8 cellular contexts compared by ENCODE assay signal in genomic region chr19:17184381-17184841, GRCh38. TPM values are rescaled to one million over a fixed set of nuclear protein-coding genes. Genes with fewer than 3 reads are reported as not detected.
DNase-seq lines count a peak whose midpoint lies in the region; ATAC-seq and TF ChIP-seq lines count a peak whose summit lies in the region.

No MANE protein-coding gene starts in this region.

- H3K9me3 Mint-ChIP-seq in activated CD8-positive, alpha-beta memory T cell treated with anti-CD3 and anti-CD28 coated beads, Interleukin-2, amount 10 ng/mL, durations not matched to agents 7 days and 5 days (ENCODE audit: low read depth): no peaks in the 10 kb centered on the region
- H3K9me3 Mint-ChIP-seq in stimulated activated naive B cell treated with anti-CD40 and anti-IgM and Interleukin-4, amounts not matched to agents 10 μg/mL and 1 μg/mL and 100 μg/mL, for 72 hours: no peaks in the 10 kb centered on the region

- WGBS in prostate gland: 89% methylated on average over 12 of the region's 12 CpGs

- CTCF ChIA-PET in activated CD8-positive, alpha-beta memory T cell treated with anti-CD3 and anti-CD28 coated beads, Interleukin-2, amount 10 ng/mL, durations not matched to agents 7 days and 5 days (lab: Charles Lee): interaction anchor here (0.9 to 3.6 kb wide), 24 partner anchors 10 to 202 kb away, joined by 3 to 26 read pairs (median 4); partner anchors contain the start of genes HAUS8, MYO9B, OCEL1 and USE1

- H3K4me3 ChIP-seq in prostate gland: no peak overlapping the region

- no peaks in the 10 kb centered on the region for H3K27me3 ChIP-seq in prostate gland (replicated peaks; ENCODE audit: insufficient read depth)

- H3K4me1 ChIP-seq in prostate gland (replicated peaks): no peaks in the 10 kb centered on the region

- H3K36me3 ChIP-seq in prostate gland: peaks cover 0 to 3% of the 10 kb centered on the region in 2 donors

- H3K4me3 Mint-ChIP-seq in activated CD8-positive, alpha-beta memory T cell treated with anti-CD3 and anti-CD28 coated beads, Interleukin-2, amount 10 ng/mL, durations not matched to agents 7 days and 5 days: peak overlapping the region; percentile 77
- peak overlapping the region; percentile 82 to 83 for H3K4me3 Mint-ChIP-seq in stimulated activated naive B cell treated with anti-CD40 and anti-IgM and Interleukin-4, amounts not matched to agents 10 μg/mL and 1 μg/mL and 100 μg/mL, for 72 hours

- intact Hi-C loops in head of caudate nucleus (cut with DNase I): no loop called here
- intact Hi-C loops in prostate gland (cut with DNase I): no loop called here

- peaks cover 57% of the 10 kb centered on the region for H3K36me3 Mint-ChIP-seq in activated CD8-positive, alpha-beta memory T cell treated with anti-CD3 and anti-CD28 coated beads, Interleukin-2, amount 10 ng/mL, durations not matched to agents 7 days and 5 days
- peaks cover 38 to 53% of the 10 kb centered on the region in 2 donors for H3K36me3 Mint-ChIP-seq in stimulated activated naive B cell treated with anti-CD40 and anti-IgM and Interleukin-4, amounts not matched to agents 10 μg/mL and 1 μg/mL and 100 μg/mL, for 72 hours

- DNase-seq in KBM-7 (peak; percentile 7), left lobe of liver (ENCODE audit: low spot score) (no peak), NCI-H2227 (lab: John Stamatoyannopoulos, UW; ENCODE audit: unreplicated experiment) (no peak), head of caudate nucleus (no peak), LoVo (ENCODE audit: low spot score) (no peak), prostate gland (ENCODE audit: low spot score) (no peak)
- peak; percentile 91 for DNase-seq in activated CD8-positive, alpha-beta memory T cell treated with anti-CD3 and anti-CD28 coated beads, Interleukin-2, amount 10 ng/mL, durations not matched to agents 7 days and 5 days
- DNase-seq in stimulated activated naive B cell treated with anti-CD40 and anti-IgM and Interleukin-4, amounts not matched to agents 10 μg/mL and 1 μg/mL and 100 μg/mL, for 72 hours: peak; percentile 28

- TF ChIP-seq POLR2A in prostate gland (IDR thresholded peaks at IDR 0.05): no peak

- H3K27ac ChIP-seq in prostate gland: no peak overlapping the region

- no peaks in the 10 kb centered on the region for H3K27me3 Mint-ChIP-seq in activated CD8-positive, alpha-beta memory T cell treated with anti-CD3 and anti-CD28 coated beads, Interleukin-2, amount 10 ng/mL, durations not matched to agents 7 days and 5 days
- H3K27me3 Mint-ChIP-seq in stimulated activated naive B cell treated with anti-CD40 and anti-IgM and Interleukin-4, amounts not matched to agents 10 μg/mL and 1 μg/mL and 100 μg/mL, for 72 hours: no peaks in the 10 kb centered on the region

- ATAC-seq in activated CD8-positive, alpha-beta memory T cell treated with anti-CD3 and anti-CD28 coated beads, Interleukin-2, amount 10 ng/mL, durations not matched to agents 7 days and 5 days: peak; percentile 89
- ATAC-seq in left lobe of liver: peak; percentile 30
- peak; percentile 61 to 64 for ATAC-seq in stimulated activated naive B cell treated with anti-CD40 and anti-IgM and Interleukin-4, amounts not matched to agents 10 μg/mL and 1 μg/mL and 100 μg/mL, for 72 hours (replicated peaks)

- in situ Hi-C loops in KBM-7 (cut with MboI; ENCODE audit: low pct_unique_long_range_greater_than_20kb, low sequenced_read_pairs): no loop called here

- no peaks in the 10 kb centered on the region for H3K9me3 ChIP-seq in prostate gland

- H3K27ac Mint-ChIP-seq in activated CD8-positive, alpha-beta memory T cell treated with anti-CD3 and anti-CD28 coated beads, Interleukin-2, amount 10 ng/mL, durations not matched to agents 7 days and 5 days: peak overlapping the region; percentile 96
- H3K27ac Mint-ChIP-seq in stimulated activated naive B cell treated with anti-CD40 and anti-IgM and Interleukin-4, amounts not matched to agents 10 μg/mL and 1 μg/mL and 100 μg/mL, for 72 hours: peak overlapping the region; percentile 98

- peaks cover 53% of the 10 kb centered on the region for H3K4me1 Mint-ChIP-seq in activated CD8-positive, alpha-beta memory T cell treated with anti-CD3 and anti-CD28 coated beads, Interleukin-2, amount 10 ng/mL, durations not matched to agents 7 days and 5 days
- H3K4me1 Mint-ChIP-seq in stimulated activated naive B cell treated with anti-CD40 and anti-IgM and Interleukin-4, amounts not matched to agents 10 μg/mL and 1 μg/mL and 100 μg/mL, for 72 hours: peaks cover 21 to 35% of the 10 kb centered on the region in 2 donors

- TF ChIP-seq CTCF in prostate gland (IDR thresholded peaks at IDR 0.05): no peak

RNA-seq across cellular contexts. Expression of gene USE1, which starts 30.7 kb away (rescaled TPM):
- total RNA-seq in activated CD8-positive, alpha-beta memory T cell treated with anti-CD3 and anti-CD28 coated beads, Interleukin-2, amount 10 ng/mL, durations not matched to agents 7 days and 5 days: 10 to 100 TPM; 22.1 to 23.6 TPM
- 19.9 TPM for total RNA-seq in left lobe of liver
- total RNA-seq in prostate gland: 10 to 100 TPM; 24.5 to 30.3 TPM

RNA-seq across cellular contexts. Expression of gene OCEL1, which starts 41.6 kb away (rescaled TPM):
- 10 to 100 TPM; 23.3 to 27.4 TPM for total RNA-seq in activated CD8-positive, alpha-beta memory T cell treated with anti-CD3 and anti-CD28 coated beads, Interleukin-2, amount 10 ng/mL, durations not matched to agents 7 days and 5 days
- total RNA-seq in left lobe of liver (63.0 TPM), prostate gland (10 to 100 TPM; 21.6 to 26.2 TPM)

Comparison
In these comparisons a context has a peak if more than half of its experiments do, and no peak if none do; other contexts are left out.
1. DNase-seq: peak in KBM-7 (single experiment), activated CD8-positive, alpha-beta memory T cell treated with anti-CD3 and anti-CD28 coated beads, Interleukin-2, amount 10 ng/mL, durations not matched to agents 7 days and 5 days (single experiment) and stimulated activated naive B cell treated with anti-CD40 and anti-IgM and Interleukin-4, amounts not matched to agents 10 μg/mL and 1 μg/mL and 100 μg/mL, for 72 hours (single experiment); none in left lobe of liver (single experiment), NCI-H2227 (single experiment), head of caudate nucleus (0 of 42), LoVo (single experiment) and prostate gland (single experiment).
2. ATAC-seq: peak in every context shown above with its lines; median percentile 89 in activated CD8-positive, alpha-beta memory T cell treated with anti-CD3 and anti-CD28 coated beads, Interleukin-2, amount 10 ng/mL, durations not matched to agents 7 days and 5 days; 62 in stimulated activated naive B cell treated with anti-CD40 and anti-IgM and Interleukin-4, amounts not matched to agents 10 μg/mL and 1 μg/mL and 100 μg/mL, for 72 hours; 30 in left lobe of liver.